ENCODE assay signal across 5 cellular contexts in the genomic region with DNA sequence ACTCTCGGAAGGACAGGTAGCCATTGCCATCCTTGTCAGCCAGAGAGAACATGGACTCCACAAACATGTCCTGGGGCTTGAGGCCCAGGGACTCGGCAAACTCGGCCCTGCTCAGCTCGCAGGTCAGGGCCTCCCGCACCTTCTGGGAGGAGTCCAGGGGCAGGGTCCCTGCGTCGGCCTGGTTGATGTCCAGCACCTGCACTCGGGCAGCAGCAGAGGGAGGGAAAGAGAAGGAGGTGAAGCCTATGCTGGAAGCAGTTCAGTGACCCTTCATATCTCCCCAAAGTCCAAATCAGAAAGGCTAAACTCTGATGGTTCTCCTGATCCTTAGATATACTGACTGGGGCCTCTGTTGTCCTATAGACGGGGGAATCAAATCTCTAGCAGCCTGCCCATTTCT. TPM values are rescaled to one million over a fixed set of nuclear protein-coding genes. Genes with fewer than 3 reads are reported as not detected.
"Had no signal": no experiment of that assay in that cellular context is flagged by ENCODE, and none has a peak within 500 bp of the region (broad histone marks: within the 10 kb centered on the region; RNA-seq: fewer than 3 reads in every experiment).

No MANE protein-coding gene starts in this region.

RNA-seq across cellular contexts. Expression of gene DUOX2, which starts 9.8 kb away (rescaled TPM):
- total RNA-seq: GM23338, H1 had no signal
- polyA plus RNA-seq: GM23338, IgD-negative memory B cell had no signal

RNA-seq across cellular contexts. Expression of gene DUOXA2, which starts 10.0 kb away (rescaled TPM):
- total RNA-seq: GM23338, H1, H9, HT-29 had no signal
- polyA plus RNA-seq: GM23338, IgD-negative memory B cell had no signal

RNA-seq across cellular contexts. Expression of gene DUOXA1, which starts 25.5 kb away (rescaled TPM):
- total RNA-seq: GM23338, H1 had no signal
- polyA plus RNA-seq: GM23338, IgD-negative memory B cell had no signal
